In the genomic region with DNA sequence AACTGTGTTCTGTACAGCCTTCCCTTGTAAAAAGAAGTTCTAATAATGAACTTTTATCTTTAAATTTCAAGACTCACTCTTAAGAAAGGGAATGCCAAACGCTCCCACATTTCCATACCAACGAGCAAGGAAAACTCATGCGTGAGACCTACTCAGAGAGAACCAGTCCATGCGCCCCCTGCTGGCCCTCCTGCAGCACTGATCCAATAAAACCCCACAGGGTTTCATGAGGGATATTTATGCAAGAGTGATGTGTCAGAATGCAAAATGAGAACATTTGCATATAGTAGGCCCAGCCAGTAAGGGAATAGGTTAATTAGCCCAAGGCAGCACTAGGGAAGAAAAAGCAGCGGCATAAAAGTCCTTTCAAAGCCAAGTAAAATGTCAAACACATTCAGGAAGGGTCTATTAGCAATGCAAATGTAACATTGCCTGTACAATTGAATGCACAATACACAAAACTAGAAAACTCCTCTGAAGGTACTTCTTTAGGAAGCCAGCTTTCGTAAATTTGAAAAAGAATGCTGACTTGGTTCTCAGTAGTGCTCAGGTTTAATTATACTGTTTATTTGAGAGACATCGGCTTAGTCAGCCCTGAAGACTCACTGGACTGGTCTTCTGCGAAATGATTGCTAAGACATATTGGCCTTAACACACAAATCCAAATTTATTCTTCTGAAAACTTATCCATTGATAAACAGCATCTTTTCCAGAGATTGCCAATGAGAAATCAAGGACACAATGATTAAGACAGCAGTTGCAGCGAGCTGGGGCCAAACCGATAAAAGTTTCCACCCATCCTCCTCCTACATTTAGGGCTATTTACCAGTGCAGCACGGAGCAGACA, we compare ENCODE assay signal across 8 cellular contexts.
DNase-seq lines count a peak whose midpoint lies in the region; ATAC-seq, FAIRE-seq and TF ChIP-seq lines count a peak whose summit lies in the region.

No MANE protein-coding gene starts in this region.

- peak; percentile 44 to 70 (median 58) for DNase-seq in CD4-positive, CD25-positive, alpha-beta regulatory T cell
- DNase-seq in RPMI8226 (peak; percentile 72), germinal center (ENCODE audit: low spot score) (peak; percentile 87), pancreas (peak in 4 of 6 donors; percentile 33 to 79 (median 53)), upper lobe of right lung (peak; percentile 84)
- peak; percentile 89 for DNase-seq in activated effector memory CD4-positive, alpha-beta T cell treated with anti-CD3 and anti-CD28 coated beads, Interleukin-2, amount 50 U/mL, for 16 hours

- no peaks in the 10 kb centered on the region for H3K9me3 Mint-ChIP-seq in CD4-positive, CD25-positive, alpha-beta regulatory T cell

- peak overlapping the region; percentile 62 for H3K27ac ChIP-seq in CD4-positive, CD25-positive, alpha-beta regulatory T cell (ENCODE audit: insufficient read depth, low read length, poor library complexity, severe bottlenecking)
- H3K27ac ChIP-seq in pancreas (no peak overlapping the region), upper lobe of right lung (no peak overlapping the region)

- TF ChIP-seq CTCF in pancreas (IDR thresholded peaks at IDR 0.05) (peak; percentile 58 to 91 (median 87)), upper lobe of right lung (IDR thresholded peaks at IDR 0.05) (peak; percentile 94)

- no peaks in the 10 kb centered on the region for H3K9me3 ChIP-seq in CD4-positive, CD25-positive, alpha-beta regulatory T cell (ENCODE audit: control insufficient read depth in 2 of 2, low read length in 2 of 2)
- H3K9me3 ChIP-seq in pancreas (no peaks in the 10 kb centered on the region), upper lobe of right lung (no peaks in the 10 kb centered on the region)

- H3K27me3 ChIP-seq in CD4-positive, CD25-positive, alpha-beta regulatory T cell (ENCODE audit: control insufficient read depth, insufficient read depth, low read length) = no peaks in the 10 kb centered on the region
- H3K27me3 ChIP-seq in pancreas (no peaks in the 10 kb centered on the region), upper lobe of right lung (no peaks in the 10 kb centered on the region)

- no peak overlapping the region for H3K27ac Mint-ChIP-seq in CD4-positive, CD25-positive, alpha-beta regulatory T cell

- no peak overlapping the region for H3K4me3 Mint-ChIP-seq in CD4-positive, CD25-positive, alpha-beta regulatory T cell

- H3K4me1 ChIP-seq in CD4-positive, CD25-positive, alpha-beta regulatory T cell (ENCODE audit: control insufficient read depth, insufficient read depth, low read length, poor library complexity, severe bottlenecking) = peaks cover 15% of the 10 kb centered on the region
- peaks cover 0 to 3% (median 0%) of the 10 kb centered on the region in 3 donors for H3K4me1 ChIP-seq in pancreas
- H3K4me1 ChIP-seq in upper lobe of right lung = peaks cover 25% of the 10 kb centered on the region

- TF ChIP-seq EP300 in Ishikawa (IDR thresholded peaks at IDR 0.05; ENCODE audit: borderline replicate concordance) = no peak

- intact Hi-C loops in pancreas (cut with DNase I) = loop anchor here in 2 of 3 donors (10.0 kb wide), 2 partner anchors 83 to 173 kb away; no protein-coding TSS in a partner anchor
- intact Hi-C loops in upper lobe of right lung (cut with DNase I) = loop anchor here (10.0 kb wide), 1 partner anchor 433 kb away; the partner anchor contains the start of gene ATXN1

- peak; percentile 50 to 68 for ATAC-seq in CD4-positive, CD25-positive, alpha-beta regulatory T cell (ENCODE audit: low read depth in 2 of 2)
- ATAC-seq in GM19372 (IDR thresholded peaks at IDR 0.05; ENCODE audit: low read depth, unreplicated experiment) (peak; percentile 10), pancreas (peak; percentile 86 to 92 (median 91)), upper lobe of right lung (peak; percentile 85)

- 19 to 22% methylated on average over 11 of the region's 11 CpGs for WGBS in pancreas, 2 donors

- no peaks in the 10 kb centered on the region for H3K27me3 Mint-ChIP-seq in CD4-positive, CD25-positive, alpha-beta regulatory T cell

- H3K4me1 Mint-ChIP-seq in CD4-positive, CD25-positive, alpha-beta regulatory T cell = peaks cover 0 to 10% (median 6%) of the 10 kb centered on the region in 4 donors

- H3K4me3 ChIP-seq in CD4-positive, CD25-positive, alpha-beta regulatory T cell (ENCODE audit: low read depth, low read length) = peak overlapping the region; percentile 61
- H3K4me3 ChIP-seq in pancreas (no peak overlapping the region), upper lobe of right lung (no peak overlapping the region)

- peak; percentile 30; the same call in 1 of the 2 replicates for TF ChIP-seq RAD21 in Ishikawa (IDR thresholded peaks at IDR 0.05; ENCODE audit: low read depth)

- H3K36me3 ChIP-seq in CD4-positive, CD25-positive, alpha-beta regulatory T cell (ENCODE audit: control insufficient read depth, insufficient read depth, low read length) = peaks cover 11% of the 10 kb centered on the region
- H3K36me3 ChIP-seq in pancreas (peaks cover 0 to 15% (median 4%) of the 10 kb centered on the region in 3 donors), upper lobe of right lung (peaks cover 16% of the 10 kb centered on the region)

- peaks cover 21% of the 10 kb centered on the region for H3K36me3 Mint-ChIP-seq in CD4-positive, CD25-positive, alpha-beta regulatory T cell

- FAIRE-seq in pancreas (lab: Jason Lieb, UNC) = no peak

TF ChIP-seq in Ishikawa, 13 proteins besides CTCF, POLR2A, EP300 and RAD21:
- TF ChIP-seq, protein P1, sequence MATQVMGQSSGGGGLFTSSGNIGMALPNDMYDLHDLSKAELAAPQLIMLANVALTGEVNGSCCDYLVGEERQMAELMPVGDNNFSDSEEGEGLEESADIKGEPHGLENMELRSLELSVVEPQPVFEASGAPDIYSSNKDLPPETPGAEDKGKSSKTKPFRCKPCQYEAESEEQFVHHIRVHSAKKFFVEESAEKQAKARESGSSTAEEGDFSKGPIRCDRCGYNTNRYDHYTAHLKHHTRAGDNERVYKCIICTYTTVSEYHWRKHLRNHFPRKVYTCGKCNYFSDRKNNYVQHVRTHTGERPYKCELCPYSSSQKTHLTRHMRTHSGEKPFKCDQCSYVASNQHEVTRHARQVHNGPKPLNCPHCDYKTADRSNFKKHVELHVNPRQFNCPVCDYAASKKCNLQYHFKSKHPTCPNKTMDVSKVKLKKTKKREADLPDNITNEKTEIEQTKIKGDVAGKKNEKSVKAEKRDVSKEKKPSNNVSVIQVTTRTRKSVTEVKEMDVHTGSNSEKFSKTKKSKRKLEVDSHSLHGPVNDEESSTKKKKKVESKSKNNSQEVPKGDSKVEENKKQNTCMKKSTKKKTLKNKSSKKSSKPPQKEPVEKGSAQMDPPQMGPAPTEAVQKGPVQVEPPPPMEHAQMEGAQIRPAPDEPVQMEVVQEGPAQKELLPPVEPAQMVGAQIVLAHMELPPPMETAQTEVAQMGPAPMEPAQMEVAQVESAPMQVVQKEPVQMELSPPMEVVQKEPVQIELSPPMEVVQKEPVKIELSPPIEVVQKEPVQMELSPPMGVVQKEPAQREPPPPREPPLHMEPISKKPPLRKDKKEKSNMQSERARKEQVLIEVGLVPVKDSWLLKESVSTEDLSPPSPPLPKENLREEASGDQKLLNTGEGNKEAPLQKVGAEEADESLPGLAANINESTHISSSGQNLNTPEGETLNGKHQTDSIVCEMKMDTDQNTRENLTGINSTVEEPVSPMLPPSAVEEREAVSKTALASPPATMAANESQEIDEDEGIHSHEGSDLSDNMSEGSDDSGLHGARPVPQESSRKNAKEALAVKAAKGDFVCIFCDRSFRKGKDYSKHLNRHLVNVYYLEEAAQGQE (IDR thresholded peaks at IDR 0.05; ENCODE audit: low read depth) = no peak
- TF ChIP-seq TEAD4 (IDR thresholded peaks at IDR 0.05) (no peak), YY1 (IDR thresholded peaks at IDR 0.05; ENCODE audit: low read depth) (no peak), TCF12 (IDR thresholded peaks at IDR 0.05; ENCODE audit: low read depth) (no peak)
TF ChIP-seq in Ishikawa: peak in this region for 0.

Comparison
In these comparisons a context has a peak if more than half of its experiments do, and no peak if none do; other contexts are left out.
1. ATAC-seq: peak in every context shown above with its lines; median percentile 91 in pancreas; 85 in upper lobe of right lung; 59 in CD4-positive, CD25-positive, alpha-beta regulatory T cell; 10 in GM19372.